26 cellular contexts compared by ENCODE assay signal in genomic region chr11:109514313-109515018, GRCh38.
A peak's percentile ranks its signal among the peaks of the same experiment; 100 is the strongest.
DNase-seq lines count a peak whose midpoint lies in the region; ATAC-seq lines count a peak whose summit lies in the region.
"Had no signal": no experiment of that assay in that cellular context is flagged by ENCODE, and none has a peak within 500 bp of the region (broad histone marks: within the 10 kb centered on the region; RNA-seq: fewer than 3 reads in every experiment).

No MANE protein-coding gene starts in this region.

- no peak overlapping the region for H4K91ac ChIP-seq in neuronal stem cell (ENCODE audit: low read depth, low read length, poor library complexity)

- no peak overlapping the region for H3K14ac ChIP-seq in neuronal stem cell (ENCODE audit: low read length)

- no peak overlapping the region for H2BK120ac ChIP-seq in neuronal stem cell (ENCODE audit: low read depth, low read length)

- peak; percentile 61 for ATAC-seq in HG02588 (IDR thresholded peaks at IDR 0.05; ENCODE audit: unreplicated experiment)
- peak; percentile 52 for ATAC-seq in HG03159 (IDR thresholded peaks at IDR 0.05; ENCODE audit: unreplicated experiment)
- ATAC-seq in GM19324 (IDR thresholded peaks at IDR 0.05; ENCODE audit: low FRiP score, unreplicated experiment): no peak
- no peak for ATAC-seq in HG03378 (IDR thresholded peaks at IDR 0.05; ENCODE audit: unreplicated experiment)
- ATAC-seq: activated T-helper 17 cell treated with anti-CD3 and anti-CD28 coated beads, Interleukin-2, amount 50 U/mL, for 72 hours; foreskin keratinocyte; heart right ventricle; right cardiac atrium; stimulated activated naive CD8-positive, alpha-beta T cell treated with anti-CD3 and anti-CD28 coated beads, Interleukin-15, Interleukin-2, amounts not matched to agents 100 U/mL and 50 U/mL, for 24 hours; upper lobe of right lung had no signal

- H3K9ac ChIP-seq in neuronal stem cell (ENCODE audit: low read depth, low read length, poor library complexity): no peak overlapping the region

- H3K4me3 ChIP-seq in neuronal stem cell (ENCODE audit: low read length in 2 of 2): no peak overlapping the region
- H3K4me3 ChIP-seq: esophagus squamous epithelium, HAP-1, heart right ventricle, upper lobe of right lung had no signal

- H3K27me3 ChIP-seq in neuronal stem cell (ENCODE audit: control insufficient read depth in 3 of 3, insufficient read depth in 3 of 3, low read depth in 1 of 3, low read length in 3 of 3): no peaks in the 10 kb centered on the region
- H3K27me3 ChIP-seq: esophagus squamous epithelium, foreskin keratinocyte, heart right ventricle, upper lobe of right lung had no signal

- no peaks in the 10 kb centered on the region for H3K9me3 ChIP-seq in neuronal stem cell (replicated peaks in 1 of 2; ENCODE audit: control insufficient read depth in 2 of 2, insufficient read depth in 1 of 2, low read depth in 1 of 2, low read length in 2 of 2)
- H3K9me3 ChIP-seq: esophagus squamous epithelium, HAP-1, heart right ventricle, upper lobe of right lung had no signal

- H2BK12ac ChIP-seq in neuronal stem cell (ENCODE audit: low read length): no peak overlapping the region

- no peak overlapping the region for H3K27ac ChIP-seq in neuronal stem cell (replicated peaks; ENCODE audit: low read length)
- H3K27ac ChIP-seq: esophagus squamous epithelium, foreskin keratinocyte, heart right ventricle, upper lobe of right lung had no signal

- WGBS in neuronal stem cell (ENCODE audit: extremely low coverage in 2 of 2, insufficient read length in 2 of 2, insufficient replicate concordance in 1 of 2), 2 donors: 100% methylated on average over 1 of the region's 2 CpGs; no CpG with 5 or more reads in 1 of the 2 donors

- no peak overlapping the region for H3K18ac ChIP-seq in neuronal stem cell (ENCODE audit: low read length)

- H3K36me3 ChIP-seq in neuronal stem cell (replicated peaks in 1 of 2; ENCODE audit: control insufficient read depth in 2 of 2, insufficient read depth in 2 of 2, low read length in 2 of 2): no peaks in the 10 kb centered on the region
- H3K36me3 ChIP-seq: esophagus squamous epithelium, HAP-1, heart right ventricle, upper lobe of right lung had no signal

- no peak overlapping the region for H2BK15ac ChIP-seq in neuronal stem cell (ENCODE audit: low read length)

- no peak overlapping the region for H2BK5ac ChIP-seq in neuronal stem cell (ENCODE audit: low read length)

- DNase-seq in MV-4-11 (lab: John Stamatoyannopoulos, UW) (peak; percentile 86), neuronal stem cell (ENCODE audit: low spot score) (no peak)
- no peak for DNase-seq in activated CD4-positive, CD25-positive, alpha-beta regulatory T cell (lab: John Stamatoyannopoulos, UW)
- DNase-seq: activated CD4-positive, alpha-beta T cell treated with anti-CD3 and anti-CD28 coated beads for 4 hours; activated naive CD4-positive, alpha-beta T cell treated with anti-CD3 and anti-CD28 coated beads, Interleukin-2, amount 50 U/mL, for 16 hours; C1 segment of cervical spinal cord; cerebellar nuclear complex; esophagus squamous epithelium; foreskin keratinocyte; heart right ventricle; kidney; naive B cell; NCI-H2029 treated with DMSO at 0.1 percent for 48 hours; NCI-H345; NCI-H748 treated with DMSO at 0.1 percent for 48 hours; right cardiac atrium; SIG-M5; stimulated activated CD4-positive, alpha-beta T cell treated with anti-CD3 and anti-CD28 coated beads, Interleukin-1b, Interleukin-23, amount 100 ng/mL, for 48 hours; stimulated activated naive CD8-positive, alpha-beta T cell treated with anti-CD3 and anti-CD28 coated beads, Interleukin-15, Interleukin-2, amounts not matched to agents 100 U/mL and 50 U/mL, for 24 hours; upper lobe of right lung had no signal

- no peak overlapping the region for H4K8ac ChIP-seq in neuronal stem cell (ENCODE audit: low read depth, low read length)

- H3K4me2 ChIP-seq in neuronal stem cell (ENCODE audit: insufficient read depth, low read length, poor library complexity, severe bottlenecking): no peak overlapping the region

- H3K23ac ChIP-seq in neuronal stem cell (ENCODE audit: low read depth, low read length, poor library complexity): no peak overlapping the region

- no peak overlapping the region for H2AK5ac ChIP-seq in neuronal stem cell (ENCODE audit: low read depth, low read length)

- H2AFZ ChIP-seq in neuronal stem cell (ENCODE audit: low read length): no peak overlapping the region

- H3K79me1 ChIP-seq in neuronal stem cell (ENCODE audit: low read depth, low read length): no peaks in the 10 kb centered on the region

- no peaks in the 10 kb centered on the region for H3K4me1 ChIP-seq in neuronal stem cell (ENCODE audit: control insufficient read depth in 2 of 2, insufficient read depth in 1 of 2, low read depth in 1 of 2, low read length in 2 of 2)
- H3K4me1 ChIP-seq: foreskin keratinocyte, HAP-1, heart right ventricle, upper lobe of right lung had no signal

- H3K4ac ChIP-seq in neuronal stem cell (ENCODE audit: low read length): no peak overlapping the region

Comparison
In these comparisons a context has a peak if more than half of its experiments do, and no peak if none do; other contexts are left out.
1. ATAC-seq: peak in HG02588 (single experiment) and HG03159 (single experiment); none in GM19324 (single experiment) and HG03378 (single experiment).